Comparison of ENCODE assay signal across 9 cellular contexts in genomic region chr1:29120955-29121485, GRCh38. TPM values are rescaled to one million over a fixed set of nuclear protein-coding genes. Genes with fewer than 3 reads are reported as not detected.
A peak's percentile ranks its signal among the peaks of the same experiment; 100 is the strongest.
DNase-seq lines count a peak whose midpoint lies in the region; ATAC-seq and TF ChIP-seq lines count a peak whose summit lies in the region.
"Had no signal": no experiment of that assay in that cellular context is flagged by ENCODE, and none has a peak within 500 bp of the region (broad histone marks: within the 10 kb centered on the region; RNA-seq: fewer than 3 reads in every experiment).

No MANE protein-coding gene starts in this region.

- TF ChIP-seq POLR2A in adrenal gland (IDR thresholded peaks at IDR 0.05) = no peak

- intact Hi-C loops in adrenal gland (cut with DNase I) = loop anchor here in 1 of 2 donors (10.0 kb wide), 1 partner anchor 236 kb away; no protein-coding TSS in a partner anchor

- no peak overlapping the region for H2AFZ ChIP-seq in SU-DHL-6 (ENCODE audit: low read depth, low read length, severe bottlenecking)

- H3F3A ChIP-seq in SU-DHL-6 (ENCODE audit: insufficient read depth) = no peaks in the 10 kb centered on the region; the same call in 1 of the 2 replicates

- no peak overlapping the region for H3K9ac ChIP-seq in SU-DHL-6 (ENCODE audit: low read length)

- no peak for ATAC-seq in GM19455 (IDR thresholded peaks at IDR 0.05; ENCODE audit: unreplicated experiment)

- H3K4me3 ChIP-seq in SU-DHL-6 (ENCODE audit: insufficient read depth, low read length, poor library complexity, severe bottlenecking) (no peak overlapping the region), adrenal gland (peak overlapping the region in 1 of 4 donors; percentile 95)

- H3K4me2 ChIP-seq in SU-DHL-6 (ENCODE audit: low read depth, low read length, poor library complexity, severe bottlenecking) = peak overlapping the region; percentile 32

- H3K9me3 ChIP-seq in SU-DHL-6 (ENCODE audit: insufficient read depth, low read length) = no peaks in the 10 kb centered on the region
- no peaks in the 10 kb centered on the region for H3K9me3 ChIP-seq in adrenal gland (replicated peaks in 1 of 3)

- peaks cover 22 to 27% of the 10 kb centered on the region in 2 donors for H3K4me1 ChIP-seq in adrenal gland (replicated peaks in 1 of 2)

- H3K9me2 ChIP-seq in SU-DHL-6 (replicated peaks; ENCODE audit: insufficient read depth, low read length) = no peaks in the 10 kb centered on the region

- H3K36me3 ChIP-seq in SU-DHL-6 (ENCODE audit: low read length) = no peaks in the 10 kb centered on the region
- no peaks in the 10 kb centered on the region for H3K36me3 ChIP-seq in adrenal gland (replicated peaks in 1 of 2)

- H3K27me3 ChIP-seq in SU-DHL-6 (ENCODE audit: low read length) (no peaks in the 10 kb centered on the region), adrenal gland (peaks cover 12% of the 10 kb centered on the region)

- TF ChIP-seq CTCF in SU-DHL-6 (IDR thresholded peaks at IDR 0.05; ENCODE audit: insufficient read depth, low read length, poor library complexity, severe bottlenecking) (no peak), adrenal gland (IDR thresholded peaks at IDR 0.05) (peak; percentile 6 to 64 (median 39))

- no peaks in the 10 kb centered on the region for H3K79me2 ChIP-seq in SU-DHL-6 (ENCODE audit: insufficient read depth, low read length)

- no peak overlapping the region for H3K27ac ChIP-seq in SU-DHL-6 (ENCODE audit: low read depth, low read length)
- peak overlapping the region in 1 of 5 donors; percentile 96 for H3K27ac ChIP-seq in adrenal gland

- H4K20me1 ChIP-seq in SU-DHL-6 (ENCODE audit: low read depth, low read length) = no peaks in the 10 kb centered on the region

- DNase-seq in NCI-H2107 treated with DMSO at 0.1 percent for 48 hours (lab: John Stamatoyannopoulos, UW; ENCODE audit: unreplicated experiment) (peak; percentile 29), NCI-H2107 (lab: John Stamatoyannopoulos, UW) (no peak), adrenal gland (peak in 3 of 7 donors; percentile 26 to 42 (median 35)), kidney tubule cell (ENCODE audit: low spot score) (peak; percentile 31), SHP77 treated with DMSO at 0.1 percent for 48 hours (lab: John Stamatoyannopoulos, UW) (no peak)
- peak; percentile 22 for DNase-seq in stimulated activated CD8-positive, alpha-beta memory T cell treated with anti-CD3 and anti-CD28 coated beads, Interleukin-12 subunit alpha, Interleukin-12 subunit beta, amount 100 ng/mL, for 1 hour (ENCODE audit: low read depth)
- DNase-seq: DND-41 had no signal

- 40 to 63% (median 41%) methylated on average over 27 to 42 of the region's 42 CpGs for WGBS in adrenal gland, 4 donors

RNA-seq across cellular contexts. Expression of gene TMEM200B, which starts 2.7 kb away (rescaled TPM):
- total RNA-seq in adrenal gland = 10 to 100 TPM in 2 of 8 donors, 1 to 10 TPM in 6; 1.8 to 13.3 (median 6.2) TPM
- polyA plus RNA-seq in adrenal gland = 1 to 10 TPM; 1.8 to 3.3 (median 2.4) TPM

Comparison
In these comparisons a context has a peak if more than half of its experiments do, and no peak if none do; other contexts are left out.
1. DNase-seq: peak in NCI-H2107 treated with DMSO at 0.1 percent for 48 hours (single experiment), kidney tubule cell (single experiment) and stimulated activated CD8-positive, alpha-beta memory T cell treated with anti-CD3 and anti-CD28 coated beads, Interleukin-12 subunit alpha, Interleukin-12 subunit beta, amount 100 ng/mL, for 1 hour (single experiment); none in NCI-H2107 (single experiment) and SHP77 treated with DMSO at 0.1 percent for 48 hours (single experiment).